Comparison of ENCODE assay signal across 1 cellular context in genomic region chr16:15482068-15482747, GRCh38.
A peak's percentile ranks its signal among the peaks of the same experiment; 100 is the strongest.
TF ChIP-seq lines count a peak whose summit lies in the region.

No MANE protein-coding gene starts in this region.

TF ChIP-seq in HepG2, 621 proteins besides CTCF, POLR2A, EP300 and RAD21 (continued from another document and continues in another):
- TF ChIP-seq GLI4 (CRISPR knock-in tag; IDR thresholded peaks at IDR 0.05; ENCODE audit: borderline replicate concordance) = no peak
- TF ChIP-seq ZFX (CRISPR knock-in tag; IDR thresholded peaks at IDR 0.05; ENCODE audit: low read depth) = 0 out of 2 replicates have a peak, but pooled peaks have one; percentile 20
- TF ChIP-seq ZNF878 (CRISPR knock-in tag; IDR thresholded peaks at IDR 0.05) = no peak
- TF ChIP-seq ATF7 (IDR thresholded peaks at IDR 0.05) = no peak
- no peak for TF ChIP-seq ATF7 (CRISPR knock-in tag; IDR thresholded peaks at IDR 0.05)
- no peak for TF ChIP-seq PITX1 (CRISPR knock-in tag; IDR thresholded peaks at IDR 0.05)
- TF ChIP-seq FOXJ3 (CRISPR knock-in tag; IDR thresholded peaks at IDR 0.05; ENCODE audit: borderline replicate concordance) = 0 out of 2 replicates have a peak, but pooled peaks have one; percentile 12
- no peak for TF ChIP-seq FUBP1 (CRISPR knock-in tag; IDR thresholded peaks at IDR 0.05; ENCODE audit: borderline replicate concordance)
- TF ChIP-seq ZNF333 (CRISPR knock-in tag; IDR thresholded peaks at IDR 0.05; ENCODE audit: borderline replicate concordance) = no peak
- no peak for TF ChIP-seq ZNF432 (CRISPR knock-in tag; IDR thresholded peaks at IDR 0.05; ENCODE audit: borderline replicate concordance)
- no peak for TF ChIP-seq TOE1 (CRISPR knock-in tag; IDR thresholded peaks at IDR 0.05)
- TF ChIP-seq NONO (IDR thresholded peaks at IDR 0.05) = no peak
- no peak for TF ChIP-seq NONO (CRISPR knock-in tag; conservative IDR thresholded peaks at IDR 0.05)
- no peak for TF ChIP-seq ZNF354B (CRISPR knock-in tag; IDR thresholded peaks at IDR 0.05)
- peak; percentile 42 for TF ChIP-seq JUND (CRISPR knock-in tag; IDR thresholded peaks at IDR 0.05)
- TF ChIP-seq THAP8 (CRISPR knock-in tag; IDR thresholded peaks at IDR 0.05; ENCODE audit: borderline replicate concordance) = no peak
- TF ChIP-seq ZFP82 (CRISPR knock-in tag; IDR thresholded peaks at IDR 0.05; ENCODE audit: borderline replicate concordance) = no peak
- no peak for TF ChIP-seq SNAPC2 (CRISPR knock-in tag; IDR thresholded peaks at IDR 0.05)
- 0 out of 2 replicates have a peak, but pooled peaks have one; percentile 27 for TF ChIP-seq HOXD1 (CRISPR knock-in tag; IDR thresholded peaks at IDR 0.05)
- TF ChIP-seq ZNF75D (CRISPR knock-in tag; IDR thresholded peaks at IDR 0.05; ENCODE audit: borderline replicate concordance) = no peak
- TF ChIP-seq, protein P1, sequence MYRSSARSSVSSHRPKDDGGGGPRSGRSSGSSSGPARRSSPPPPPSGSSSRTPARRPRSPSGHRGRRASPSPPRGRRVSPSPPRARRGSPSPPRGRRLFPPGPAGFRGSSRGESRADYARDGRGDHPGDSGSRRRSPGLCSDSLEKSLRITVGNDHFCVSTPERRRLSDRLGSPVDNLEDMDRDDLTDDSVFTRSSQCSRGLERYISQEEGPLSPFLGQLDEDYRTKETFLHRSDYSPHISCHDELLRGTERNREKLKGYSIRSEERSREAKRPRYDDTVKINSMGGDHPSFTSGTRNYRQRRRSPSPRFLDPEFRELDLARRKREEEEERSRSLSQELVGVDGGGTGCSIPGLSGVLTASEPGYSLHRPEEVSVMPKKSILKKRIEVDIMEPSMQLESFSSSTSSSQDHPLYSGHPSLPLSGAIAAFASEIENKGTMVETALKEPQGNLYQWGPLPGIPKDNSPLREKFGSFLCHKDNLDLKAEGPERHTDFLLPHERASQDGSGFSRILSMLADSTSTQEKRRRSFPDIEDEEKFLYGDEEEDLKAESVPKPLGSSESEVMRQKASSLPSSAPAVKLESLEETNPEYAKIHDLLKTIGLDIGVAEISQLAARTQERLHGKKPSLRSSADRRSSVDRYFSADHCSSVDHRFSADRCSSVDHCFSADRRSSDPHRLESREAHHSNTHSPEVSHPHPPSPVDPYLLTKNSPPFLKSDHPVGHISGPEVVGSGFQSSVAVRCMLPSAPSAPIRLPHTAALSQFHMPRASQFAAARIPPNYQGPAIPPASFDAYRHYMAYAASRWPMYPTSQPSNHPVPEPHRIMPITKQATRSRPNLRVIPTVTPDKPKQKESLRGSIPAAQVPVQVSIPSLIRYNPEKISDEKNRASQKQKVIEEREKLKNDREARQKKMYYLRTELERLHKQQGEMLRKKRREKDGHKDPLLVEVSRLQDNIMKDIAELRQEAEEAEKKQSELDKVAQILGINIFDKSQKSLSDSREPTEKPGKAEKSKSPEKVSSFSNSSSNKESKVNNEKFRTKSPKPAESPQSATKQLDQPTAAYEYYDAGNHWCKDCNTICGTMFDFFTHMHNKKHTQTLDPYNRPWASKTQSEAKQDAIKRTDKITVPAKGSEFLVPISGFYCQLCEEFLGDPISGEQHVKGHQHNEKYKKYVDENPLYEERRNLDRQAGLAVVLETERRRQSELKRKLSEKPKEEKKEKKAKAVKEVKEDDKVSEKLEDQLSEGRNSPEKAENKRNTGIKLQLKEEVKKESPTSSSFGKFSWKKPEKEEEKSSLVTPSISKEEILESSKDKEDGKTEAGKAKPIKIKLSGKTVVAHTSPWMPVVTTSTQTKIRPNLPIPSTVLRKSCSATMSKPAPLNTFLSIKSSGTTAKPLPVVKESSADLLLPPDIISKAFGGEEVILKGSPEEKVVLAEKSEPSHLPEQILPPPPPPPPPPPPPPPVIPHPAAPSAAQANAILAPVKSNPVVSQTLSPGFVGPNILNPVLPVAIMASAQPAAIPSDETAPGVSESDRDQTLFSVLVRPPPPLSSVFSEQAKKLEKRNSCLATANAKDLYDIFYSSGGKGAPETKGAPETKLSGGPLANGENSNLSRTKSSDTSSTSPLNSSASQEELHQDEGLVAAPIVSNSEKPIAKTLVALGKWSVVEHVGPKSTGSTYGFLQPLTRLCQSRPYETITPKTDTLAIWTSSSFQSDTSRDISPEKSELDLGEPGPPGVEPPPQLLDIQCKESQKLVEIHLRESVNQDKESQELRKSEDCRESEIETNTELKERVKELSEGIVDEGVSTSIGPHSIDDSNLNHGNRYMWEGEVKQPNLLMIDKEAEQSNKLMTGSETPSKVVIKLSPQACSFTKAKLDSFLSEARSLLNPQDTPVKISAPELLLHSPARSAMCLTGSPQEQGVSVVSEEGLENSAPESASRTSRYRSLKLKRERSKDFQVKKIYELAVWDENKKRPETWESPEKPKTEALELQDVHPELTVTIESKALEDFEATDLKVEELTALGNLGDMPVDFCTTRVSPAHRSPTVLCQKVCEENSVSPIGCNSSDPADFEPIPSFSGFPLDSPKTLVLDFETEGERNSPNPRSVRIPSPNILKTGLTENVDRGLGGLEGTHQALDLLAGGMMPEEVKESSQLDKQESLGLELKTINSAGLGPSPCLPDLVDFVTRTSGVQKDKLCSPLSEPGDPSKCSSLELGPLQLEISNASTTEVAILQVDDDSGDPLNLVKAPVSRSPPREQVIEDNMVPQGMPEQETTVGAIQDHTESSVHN (CRISPR knock-in tag; IDR thresholded peaks at IDR 0.05) = no peak
- TF ChIP-seq U2AF1 (optimal IDR thresholded peaks at IDR 0.05; ENCODE audit: low read depth, low read length) = no peak
- TF ChIP-seq HNRNPL (IDR thresholded peaks at IDR 0.05; ENCODE audit: low read depth, low read length) = no peak
- TF ChIP-seq, protein P2, sequence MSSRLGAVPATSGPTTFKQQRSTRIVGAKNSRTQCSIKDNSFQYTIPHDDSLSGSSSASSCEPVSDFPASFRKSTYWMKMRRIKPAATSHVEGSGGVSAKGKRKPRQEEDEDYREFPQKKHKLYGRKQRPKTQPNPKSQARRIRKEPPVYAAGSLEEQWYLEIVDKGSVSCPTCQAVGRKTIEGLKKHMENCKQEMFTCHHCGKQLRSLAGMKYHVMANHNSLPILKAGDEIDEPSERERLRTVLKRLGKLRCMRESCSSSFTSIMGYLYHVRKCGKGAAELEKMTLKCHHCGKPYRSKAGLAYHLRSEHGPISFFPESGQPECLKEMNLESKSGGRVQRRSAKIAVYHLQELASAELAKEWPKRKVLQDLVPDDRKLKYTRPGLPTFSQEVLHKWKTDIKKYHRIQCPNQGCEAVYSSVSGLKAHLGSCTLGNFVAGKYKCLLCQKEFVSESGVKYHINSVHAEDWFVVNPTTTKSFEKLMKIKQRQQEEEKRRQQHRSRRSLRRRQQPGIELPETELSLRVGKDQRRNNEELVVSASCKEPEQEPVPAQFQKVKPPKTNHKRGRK (CRISPR knock-in tag; IDR thresholded peaks at IDR 0.05) = no peak
- TF ChIP-seq HMGA1 (CRISPR knock-in tag; conservative IDR thresholded peaks at IDR 0.05) = no peak
- TF ChIP-seq NCOA2 (CRISPR knock-in tag; IDR thresholded peaks at IDR 0.05) = no peak; the same call in 1 of the 2 replicates
- TF ChIP-seq ZBTB49 (CRISPR knock-in tag; IDR thresholded peaks at IDR 0.05; ENCODE audit: borderline replicate concordance) = no peak
- TF ChIP-seq ZNF232 (CRISPR knock-in tag; IDR thresholded peaks at IDR 0.05; ENCODE audit: borderline replicate concordance) = no peak
- peak; percentile 91 for TF ChIP-seq ETV5 (CRISPR knock-in tag; IDR thresholded peaks at IDR 0.05; ENCODE audit: borderline replicate concordance)
- TF ChIP-seq ZNF879 (CRISPR knock-in tag; IDR thresholded peaks at IDR 0.05) = no peak
- peak; percentile 93 for TF ChIP-seq ZNF614 (CRISPR knock-in tag; IDR thresholded peaks at IDR 0.05; ENCODE audit: borderline replicate concordance)
- TF ChIP-seq KMT2A (CRISPR knock-in tag; IDR thresholded peaks at IDR 0.05) = no peak
- peak; percentile 30; the same call in 1 of the 2 replicates for TF ChIP-seq DR1 (CRISPR knock-in tag; IDR thresholded peaks at IDR 0.05)
- TF ChIP-seq ZC3H4 (CRISPR knock-in tag; IDR thresholded peaks at IDR 0.05; ENCODE audit: borderline replicate concordance) = no peak
- no peak for TF ChIP-seq KLF15 (CRISPR knock-in tag; IDR thresholded peaks at IDR 0.05; ENCODE audit: borderline replicate concordance)
- no peak for TF ChIP-seq ZBTB8A (CRISPR knock-in tag; IDR thresholded peaks at IDR 0.05; ENCODE audit: borderline replicate concordance, low read depth)
- TF ChIP-seq RBAK (CRISPR knock-in tag; IDR thresholded peaks at IDR 0.05) = no peak
- TF ChIP-seq ZNF577 (CRISPR knock-in tag; IDR thresholded peaks at IDR 0.05; ENCODE audit: borderline replicate concordance, low read depth) = no peak
- TF ChIP-seq ZNF687 (CRISPR knock-in tag; IDR thresholded peaks at IDR 0.05) = peak; percentile 57; the same call in 1 of the 2 replicates
- TF ChIP-seq MAZ (IDR thresholded peaks at IDR 0.05; ENCODE audit: borderline replicate concordance, low read depth, low read length) = 0 out of 2 replicates have a peak, but pooled peaks have one; percentile 30
- TF ChIP-seq MAZ (CRISPR knock-in tag; IDR thresholded peaks at IDR 0.05; ENCODE audit: low read depth) = no peak
- TF ChIP-seq, protein P3, sequence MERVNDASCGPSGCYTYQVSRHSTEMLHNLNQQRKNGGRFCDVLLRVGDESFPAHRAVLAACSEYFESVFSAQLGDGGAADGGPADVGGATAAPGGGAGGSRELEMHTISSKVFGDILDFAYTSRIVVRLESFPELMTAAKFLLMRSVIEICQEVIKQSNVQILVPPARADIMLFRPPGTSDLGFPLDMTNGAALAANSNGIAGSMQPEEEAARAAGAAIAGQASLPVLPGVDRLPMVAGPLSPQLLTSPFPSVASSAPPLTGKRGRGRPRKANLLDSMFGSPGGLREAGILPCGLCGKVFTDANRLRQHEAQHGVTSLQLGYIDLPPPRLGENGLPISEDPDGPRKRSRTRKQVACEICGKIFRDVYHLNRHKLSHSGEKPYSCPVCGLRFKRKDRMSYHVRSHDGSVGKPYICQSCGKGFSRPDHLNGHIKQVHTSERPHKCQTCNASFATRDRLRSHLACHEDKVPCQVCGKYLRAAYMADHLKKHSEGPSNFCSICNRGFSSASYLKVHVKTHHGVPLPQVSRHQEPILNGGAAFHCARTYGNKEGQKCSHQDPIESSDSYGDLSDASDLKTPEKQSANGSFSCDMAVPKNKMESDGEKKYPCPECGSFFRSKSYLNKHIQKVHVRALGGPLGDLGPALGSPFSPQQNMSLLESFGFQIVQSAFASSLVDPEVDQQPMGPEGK (CRISPR knock-in tag; IDR thresholded peaks at IDR 0.05) = no peak
- no peak for TF ChIP-seq NFE2 (CRISPR knock-in tag; IDR thresholded peaks at IDR 0.05)
- TF ChIP-seq ZNF747 (CRISPR knock-in tag; IDR thresholded peaks at IDR 0.05; ENCODE audit: borderline replicate concordance) = no peak
